In the genomic region with DNA sequence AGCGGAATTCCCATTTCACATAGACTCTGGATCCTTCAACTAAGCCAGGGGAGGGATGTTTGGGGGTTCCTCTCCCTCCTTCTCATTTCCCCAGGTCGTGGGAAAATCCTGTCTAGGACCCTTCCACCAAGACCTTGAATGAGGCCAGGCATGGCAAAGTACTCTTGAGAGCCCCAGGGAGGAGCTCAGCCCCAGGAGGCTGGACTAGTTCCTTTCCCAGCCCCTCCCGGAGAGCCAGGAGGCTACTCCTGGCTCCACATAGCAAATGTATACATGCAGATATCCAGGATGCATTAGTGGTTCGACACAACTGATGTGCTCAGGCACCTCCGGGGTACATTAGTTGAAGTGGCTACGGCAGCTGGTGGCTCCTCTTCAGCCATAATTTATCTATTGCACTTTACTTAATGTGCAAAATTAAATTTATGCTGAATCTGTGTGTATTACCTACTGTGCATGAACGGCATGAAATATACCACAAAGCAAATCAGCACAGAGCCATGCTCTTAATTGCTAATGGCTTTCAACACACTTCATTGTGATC, we compare ENCODE assay signal across 23 cellular contexts.
DNase-seq lines count a peak whose midpoint lies in the region; ATAC-seq and TF ChIP-seq lines count a peak whose summit lies in the region.
"Had no signal": no experiment of that assay in that cellular context is flagged by ENCODE, and none has a peak within 500 bp of the region (broad histone marks: within the 10 kb centered on the region; RNA-seq: fewer than 3 reads in every experiment).

No MANE protein-coding gene starts in this region.

- intact Hi-C loops in right lobe of liver (cut with DNase I) = no loop called here

- no peak overlapping the region for H3K4me3 ChIP-seq in right lobe of liver
- H3K4me3 ChIP-seq: BLaER1 treated with 17β-estradiol and CSF1 and Interleukin-3, amounts not matched to agents 10 nM and 100 nM; SJCRH30 had no signal

- no peaks in the 10 kb centered on the region for H3K27me3 ChIP-seq in right lobe of liver
- H3K27me3 ChIP-seq: BLaER1 treated with 17β-estradiol and CSF1 and Interleukin-3, amounts not matched to agents 10 nM and 100 nM had no signal

- DNase-seq in NCI-H1436 (lab: John Stamatoyannopoulos, UW) (peak; percentile 33), NCI-H1436 treated with DMSO at 0.1 percent for 48 hours (lab: John Stamatoyannopoulos, UW) (no peak), DMS79 (lab: John Stamatoyannopoulos, UW) (peak; percentile 70), NCI-H128 (lab: John Stamatoyannopoulos, UW; ENCODE audit: unreplicated experiment) (peak; percentile 48), NCI-H524 treated with DMSO at 0.1 percent for 48 hours (lab: John Stamatoyannopoulos, UW) (peak; percentile 54), right lobe of liver (no peak), GM20000 (ENCODE audit: low spot score) (no peak), COLO829 (ENCODE audit: low spot score) (no peak)
- DNase-seq: 8988T; CD4-positive, alpha-beta memory T cell; GOT3; IMR-90; NCI-H1092 treated with DMSO at 0.1 percent for 48 hours; NCI-H2107; NCI-H226; NCI-H774; OCI-M1; SW 1271; T-helper 17 cell had no signal

- WGBS in right lobe of liver (ENCODE audit: insufficient coverage, low coverage, low lambda C conversion rate, missing lambda C conversion rate) = 55% methylated on average over 5 of the region's 7 CpGs

- TF ChIP-seq POLR2A in right lobe of liver (IDR thresholded peaks at IDR 0.05) = no peak

- no peaks in the 10 kb centered on the region for H3K4me1 ChIP-seq in right lobe of liver
- H3K4me1 ChIP-seq: BLaER1 treated with 17β-estradiol and CSF1 and Interleukin-3, amounts not matched to agents 10 nM and 100 nM; SJCRH30 had no signal

- H3K9me3 ChIP-seq in right lobe of liver = no peaks in the 10 kb centered on the region
- H3K9me3 ChIP-seq: BLaER1 treated with 17β-estradiol and CSF1 and Interleukin-3, amounts not matched to agents 10 nM and 100 nM; SJCRH30 had no signal

- no peak for ATAC-seq in right lobe of liver
- ATAC-seq: HCT116, T-helper 17 cell had no signal

- H3K27ac ChIP-seq in right lobe of liver = no peak overlapping the region
- H3K27ac ChIP-seq: BLaER1 treated with 17β-estradiol and CSF1 and Interleukin-3, amounts not matched to agents 10 nM and 100 nM; KMS-11; SJCRH30 had no signal

- H3K36me3 ChIP-seq in right lobe of liver = no peaks in the 10 kb centered on the region
- H3K36me3 ChIP-seq: BLaER1 treated with 17β-estradiol and CSF1 and Interleukin-3, amounts not matched to agents 10 nM and 100 nM; SJCRH30 had no signal

- TF ChIP-seq CTCF in right lobe of liver (IDR thresholded peaks at IDR 0.05) (no peak), GM20000 (IDR thresholded peaks at IDR 0.05; ENCODE audit: extremely low read depth, missing control alignments) (no peak)

Comparison
In these comparisons a context has a peak if more than half of its experiments do, and no peak if none do; other contexts are left out.
1. DNase-seq: peak in NCI-H1436 (single experiment), DMS79 (single experiment), NCI-H128 (single experiment) and NCI-H524 treated with DMSO at 0.1 percent for 48 hours (single experiment); none in NCI-H1436 treated with DMSO at 0.1 percent for 48 hours (single experiment), right lobe of liver (0 of 3), GM20000 (single experiment) and COLO829 (single experiment).